ENCODE assay signal across 8 cellular contexts in genomic region chr2:100262555-100263320, GRCh38. TPM values are rescaled to one million over a fixed set of nuclear protein-coding genes. Genes with fewer than 3 reads are reported as not detected.
A peak's percentile ranks its signal among the peaks of the same experiment; 100 is the strongest.
DNase-seq lines count a peak whose midpoint lies in the region; ATAC-seq and TF ChIP-seq lines count a peak whose summit lies in the region.

No MANE protein-coding gene starts in this region.

- H3K4me1 Mint-ChIP-seq in activated CD4-positive, alpha-beta T cell treated with anti-CD3 and anti-CD28 coated beads for 36 hours, result no peaks in the 10 kb centered on the region

- TF ChIP-seq CTCF in AG10803 (conservative IDR thresholded peaks at IDR 0.05; ENCODE audit: low read length) (peak; percentile 99), colonic mucosa (IDR thresholded peaks at IDR 0.05) (peak; percentile 96), left lung (IDR thresholded peaks at IDR 0.05) (peak; percentile 93 to 98)

- intact Hi-C loops in activated CD4-positive, alpha-beta T cell treated with anti-CD3 and anti-CD28 coated beads for 36 hours (cut with DNase I, micrococcal nuclease), result loop anchor here (1.0 to 5.0 kb wide), 3 partner anchors 119 to 722 kb away; no protein-coding TSS in a partner anchor
- intact Hi-C loops in colonic mucosa (cut with DNase I), result loop anchor here (5.0 kb wide), 1 partner anchor 120 kb away; no protein-coding TSS in a partner anchor
- intact Hi-C loops in left lung (cut with DNase I), result no loop called here

- H3K4me3 ChIP-seq in AG10803 (ENCODE audit: low read length) (no peak overlapping the region), colonic mucosa (no peak overlapping the region), left lung (no peak overlapping the region)

- ATAC-seq in GM18511 (IDR thresholded peaks at IDR 0.05; ENCODE audit: unreplicated experiment) (peak; percentile 52), left lung (peak; percentile 88), GM18517 (IDR thresholded peaks at IDR 0.05; ENCODE audit: unreplicated experiment) (no peak)
- peak; percentile 55 for ATAC-seq in activated CD4-positive, alpha-beta T cell treated with anti-CD3 and anti-CD28 coated beads for 36 hours

- DNase-seq in AG10803 (ENCODE audit: low read depth) (peak; percentile 42), NCI-H1694 (lab: John Stamatoyannopoulos, UW) (peak; percentile 76), colonic mucosa (peak; percentile 54), left lung (peak in 1 of 2 donors; percentile 59)
- DNase-seq in activated CD4-positive, alpha-beta T cell treated with anti-CD3 and anti-CD28 coated beads for 36 hours, result peak; percentile 79
- DNase-seq in stimulated activated CD4-positive, alpha-beta T cell treated with anti-CD3 and anti-CD28 coated beads, TNF-alpha, amount 100 ng/mL, for 24 hours (ENCODE audit: low read depth in 3 of 3), result peak; percentile 31 to 53 (median 37)

- H3K9me3 Mint-ChIP-seq in activated CD4-positive, alpha-beta T cell treated with anti-CD3 and anti-CD28 coated beads for 36 hours (ENCODE audit: low read depth), result no peaks in the 10 kb centered on the region

- H3K9me3 ChIP-seq in colonic mucosa (no peaks in the 10 kb centered on the region), left lung (no peaks in the 10 kb centered on the region)

- H3K27ac Mint-ChIP-seq in activated CD4-positive, alpha-beta T cell treated with anti-CD3 and anti-CD28 coated beads for 36 hours, result no peak overlapping the region

- no peaks in the 10 kb centered on the region for H3K36me3 Mint-ChIP-seq in activated CD4-positive, alpha-beta T cell treated with anti-CD3 and anti-CD28 coated beads for 36 hours (ENCODE audit: low read depth)

- H3K27me3 ChIP-seq in colonic mucosa (no peaks in the 10 kb centered on the region), left lung (no peaks in the 10 kb centered on the region)

- H3K9ac ChIP-seq in colonic mucosa (ENCODE audit: low read depth in 2 of 2, low read length in 2 of 2), result no peak overlapping the region

- no peaks in the 10 kb centered on the region for H3K36me3 ChIP-seq in colonic mucosa
- no peaks in the 10 kb centered on the region for H3K36me3 ChIP-seq in left lung

- H3K4me3 Mint-ChIP-seq in activated CD4-positive, alpha-beta T cell treated with anti-CD3 and anti-CD28 coated beads for 36 hours, result no peak overlapping the region

- H3K27me3 Mint-ChIP-seq in activated CD4-positive, alpha-beta T cell treated with anti-CD3 and anti-CD28 coated beads for 36 hours, result peaks cover 2% of the 10 kb centered on the region

- H3K27ac ChIP-seq in colonic mucosa (no peak overlapping the region), left lung (no peak overlapping the region)

- CTCF ChIA-PET in activated CD4-positive, alpha-beta T cell treated with anti-CD3 and anti-CD28 coated beads for 36 hours (lab: Charles Lee), result interaction anchor here (0.5 to 5.0 kb wide), 45 partner anchors 9 to 1325 kb away, joined by 3 to 110 read pairs (median 4); no protein-coding TSS in a partner anchor

- POLR2A ChIA-PET in activated CD4-positive, alpha-beta T cell treated with anti-CD3 and anti-CD28 coated beads for 36 hours (lab: Charles Lee), result no interaction called here

- no peaks in the 10 kb centered on the region for H3K4me1 ChIP-seq in colonic mucosa
- H3K4me1 ChIP-seq in left lung, result peaks cover 0 to 7% of the 10 kb centered on the region in 2 donors

RNA-seq across cellular contexts. Expression of gene LONRF2, which starts 59.6 kb away (rescaled TPM):
- under 1 TPM; 0.02 to 0.04 TPM for total RNA-seq in activated CD4-positive, alpha-beta T cell treated with anti-CD3 and anti-CD28 coated beads for 36 hours
- total RNA-seq in colonic mucosa (1 to 10 TPM in 1 of 2 donors, under 1 TPM in 1; 0.17 to 1.7 TPM), left lung (1 to 10 TPM; 3.1 to 3.8 TPM)

Comparison
In these comparisons a context has a peak if more than half of its experiments do, and no peak if none do; other contexts are left out.
1. intact Hi-C loops: an anchor here in activated CD4-positive, alpha-beta T cell treated with anti-CD3 and anti-CD28 coated beads for 36 hours (1.0 to 5.0 kb wide) and colonic mucosa (5.0 kb wide); none called in left lung.